ENCODE assay signal across 30 cellular contexts in genomic region chr1:189424746-189425331, GRCh38.
DNase-seq lines count a peak whose midpoint lies in the region; ATAC-seq, FAIRE-seq and TF ChIP-seq lines count a peak whose summit lies in the region.
"Had no signal": no experiment of that assay in that cellular context is flagged by ENCODE, and none has a peak within 500 bp of the region (broad histone marks: within the 10 kb centered on the region; RNA-seq: fewer than 3 reads in every experiment).

No MANE protein-coding gene starts in this region.

- intact Hi-C loops in PC-3 (cut with micrococcal nuclease) (no loop called here), dorsolateral prefrontal cortex (cut with DNase I) (no loop called here)

- H3K4me1 ChIP-seq in PC-3 (ENCODE audit: insufficient read depth, low read length) (no peaks in the 10 kb centered on the region; the same call in 1 of the 2 replicates), astrocyte (ENCODE audit: insufficient read depth, low read length) (no peaks in the 10 kb centered on the region)
- H3K4me1 ChIP-seq: A549, left ventricle myocardium inferior, Peyer's patch had no signal

- ATAC-seq in PC-3: 0 out of 2 replicates have a peak, but pooled peaks have one; percentile 15
- ATAC-seq in GM21786 (IDR thresholded peaks at IDR 0.05; ENCODE audit: unreplicated experiment): no peak
- no peak for ATAC-seq in activated CD4-positive, CD25-positive, alpha-beta regulatory T cell treated with anti-CD3 and anti-CD28 coated beads, Interleukin-2, amount 50 U/mL, for 24 hours
- ATAC-seq: A549; activated CD8-positive, alpha-beta T cell treated with anti-CD3 and anti-CD28 coated beads for 36 hours; naive thymus-derived CD4-positive, alpha-beta T cell; SK-N-SH treated with all-trans-retinoic acid at 6 μM for 48 hours had no signal

- POLR2A ChIA-PET in PC-3 (lab: Charles Lee; ENCODE audit: unreplicated experiment): no interaction called here

- no peak for TF ChIP-seq CTCF in PC-3 (conservative IDR thresholded peaks at IDR 0.05; ENCODE audit: low read depth, low read length)
- no peak for TF ChIP-seq CTCF in astrocyte (IDR thresholded peaks at IDR 0.05; ENCODE audit: insufficient read depth, low read depth, low read length)
- TF ChIP-seq CTCF in dorsolateral prefrontal cortex (IDR thresholded peaks at IDR 0.05 in 54 of 56, conservative IDR thresholded peaks at IDR 0.05 in 2 of 56; ENCODE audit: low read depth in 1 of 56, partially characterized antibody in 56 of 56): no peak
- TF ChIP-seq CTCF in progenitor cell of endocrine pancreas (IDR thresholded peaks at IDR 0.05; ENCODE audit: unreplicated experiment): no peak

- H3K27ac Mint-ChIP-seq in astrocyte (ENCODE audit: unreplicated experiment): no peak overlapping the region
- no peak overlapping the region for H3K27ac Mint-ChIP-seq in progenitor cell of endocrine pancreas
- H3K27ac Mint-ChIP-seq: activated CD8-positive, alpha-beta T cell treated with anti-CD3 and anti-CD28 coated beads for 36 hours; activated naive CD8-positive, alpha-beta T cell; immature natural killer cell; mesothelial cell of epicardium; naive thymus-derived CD4-positive, alpha-beta T cell; T-helper 2 cell treated with Interferon-gamma antibody and Interleukin-4, amounts not matched to agents 5 μg/mL and 100 μg/mL, for 36 hours had no signal

- H4K20me1 ChIP-seq in PC-3 (ENCODE audit: low read length): no peaks in the 10 kb centered on the region
- H4K20me1 ChIP-seq in astrocyte (ENCODE audit: insufficient read depth, low read length): no peaks in the 10 kb centered on the region

- H3K9me3 ChIP-seq in PC-3 (ENCODE audit: low read length) (no peaks in the 10 kb centered on the region), astrocyte (ENCODE audit: insufficient read depth, low read depth, low read length) (no peaks in the 10 kb centered on the region)
- H3K9me3 ChIP-seq: A549, left ventricle myocardium inferior, Peyer's patch had no signal

- H3K27me3 Mint-ChIP-seq in astrocyte (ENCODE audit: low read depth, unreplicated experiment) (no peaks in the 10 kb centered on the region), progenitor cell of endocrine pancreas (no peaks in the 10 kb centered on the region)
- H3K27me3 Mint-ChIP-seq: activated CD8-positive, alpha-beta T cell treated with anti-CD3 and anti-CD28 coated beads for 36 hours; activated naive CD8-positive, alpha-beta T cell; central memory CD8-positive, alpha-beta T cell; naive thymus-derived CD4-positive, alpha-beta T cell had no signal

- H2AFZ ChIP-seq in PC-3 (ENCODE audit: low read length) (no peak overlapping the region), astrocyte (ENCODE audit: low read depth, low read length) (no peak overlapping the region)

- H3K4me3 Mint-ChIP-seq in astrocyte (ENCODE audit: unreplicated experiment) (no peak overlapping the region), progenitor cell of endocrine pancreas (ENCODE audit: low read depth) (no peak overlapping the region)
- H3K4me3 Mint-ChIP-seq: activated CD8-positive, alpha-beta T cell treated with anti-CD3 and anti-CD28 coated beads for 36 hours; activated naive CD8-positive, alpha-beta T cell; central memory CD8-positive, alpha-beta T cell; immature natural killer cell; mesothelial cell of epicardium; naive thymus-derived CD4-positive, alpha-beta T cell; T-helper 2 cell treated with Interferon-gamma antibody and Interleukin-4, amounts not matched to agents 5 μg/mL and 100 μg/mL, for 36 hours had no signal

- H3K27me3 ChIP-seq in PC-3 (ENCODE audit: low read length): no peaks in the 10 kb centered on the region
- no peaks in the 10 kb centered on the region for H3K27me3 ChIP-seq in astrocyte (ENCODE audit: insufficient read depth, low read length)
- no peaks in the 10 kb centered on the region for H3K27me3 ChIP-seq in dorsolateral prefrontal cortex
- H3K27me3 ChIP-seq: Peyer's patch had no signal

- H3F3A ChIP-seq in PC-3 (ENCODE audit: low read length, unreplicated experiment): no peaks in the 10 kb centered on the region

- H3K4me3 ChIP-seq in PC-3 (ENCODE audit: low read length): no peak overlapping the region
- no peak overlapping the region for H3K4me3 ChIP-seq in astrocyte (ENCODE audit: insufficient read depth, low read depth, low read length)
- no peak overlapping the region for H3K4me3 ChIP-seq in dorsolateral prefrontal cortex
- H3K4me3 ChIP-seq: A549, left ventricle myocardium inferior, Peyer's patch had no signal

- no peaks in the 10 kb centered on the region for H3K9me2 ChIP-seq in PC-3 (replicated peaks; ENCODE audit: low read length)

- no peak overlapping the region for H3K27ac ChIP-seq in PC-3 (ENCODE audit: low read length)
- no peak overlapping the region for H3K27ac ChIP-seq in astrocyte (ENCODE audit: low read depth, low read length)
- H3K27ac ChIP-seq in dorsolateral prefrontal cortex: no peak overlapping the region
- H3K27ac ChIP-seq: A549, left ventricle myocardium inferior, Peyer's patch had no signal

- H3K4me2 ChIP-seq in PC-3 (ENCODE audit: low read length) (no peak overlapping the region), astrocyte (ENCODE audit: low read length) (no peak overlapping the region)
- H3K4me2 ChIP-seq: A549 had no signal

- BruUV-seq in PC-3 (replicated peaks; lab: Mats Ljungman, UMichigan): no TSS peak

- H3K4me1 Mint-ChIP-seq in astrocyte (ENCODE audit: low read depth, unreplicated experiment) (no peaks in the 10 kb centered on the region), progenitor cell of endocrine pancreas (ENCODE audit: low read depth) (peaks cover 4% of the 10 kb centered on the region)
- H3K4me1 Mint-ChIP-seq: central memory CD8-positive, alpha-beta T cell; immature natural killer cell; mesothelial cell of epicardium had no signal

- no peaks in the 10 kb centered on the region for H3K36me3 Mint-ChIP-seq in astrocyte (ENCODE audit: low read depth, unreplicated experiment)
- H3K36me3 Mint-ChIP-seq in progenitor cell of endocrine pancreas (ENCODE audit: insufficient read depth): no peaks in the 10 kb centered on the region
- H3K36me3 Mint-ChIP-seq: activated naive CD8-positive, alpha-beta T cell; immature natural killer cell; mesothelial cell of epicardium; naive thymus-derived CD4-positive, alpha-beta T cell had no signal

- H3K9me3 Mint-ChIP-seq in astrocyte (ENCODE audit: unreplicated experiment) (no peaks in the 10 kb centered on the region), progenitor cell of endocrine pancreas (ENCODE audit: low read depth) (no peaks in the 10 kb centered on the region)
- H3K9me3 Mint-ChIP-seq: mesothelial cell of epicardium had no signal

- DNase-seq in COLO829 (ENCODE audit: low spot score) (peak; percentile 14), PC-3 (peak; percentile 53), astrocyte (ENCODE audit: low read depth) (peak; percentile 11), iris pigment epithelial cell (ENCODE audit: low read depth) (peak; percentile 18), dorsolateral prefrontal cortex (no peak), progenitor cell of endocrine pancreas (ENCODE audit: low spot score, unreplicated experiment) (no peak)
- DNase-seq: activated CD4-positive, CD25-positive, alpha-beta regulatory T cell treated with anti-CD3 and anti-CD28 coated beads, Interleukin-2, amount 50 U/mL, for 72 hours; activated CD8-positive, alpha-beta T cell treated with anti-CD3 and anti-CD28 coated beads for 36 hours; COR-L47; DND-41; hippocampal formation; immature natural killer cell; KG1; left ventricle myocardium inferior; naive thymus-derived CD4-positive, alpha-beta T cell; NCI-H1436 treated with DMSO at 0.1 percent for 48 hours; NCI-H524; Peyer's patch; retina; substantia nigra had no signal

- CTCF ChIA-PET in PC-3 (lab: Charles Lee): no interaction called here

- H3K79me2 ChIP-seq in PC-3 (ENCODE audit: low read length) (no peaks in the 10 kb centered on the region), astrocyte (ENCODE audit: insufficient read depth, low read length) (no peaks in the 10 kb centered on the region)

- H3K36me3 ChIP-seq in PC-3 (ENCODE audit: low read depth, low read length) (no peaks in the 10 kb centered on the region), astrocyte (ENCODE audit: insufficient read depth, low read length) (no peaks in the 10 kb centered on the region)
- H3K36me3 ChIP-seq: left ventricle myocardium inferior, Peyer's patch had no signal

- FAIRE-seq in astrocyte (lab: Jason Lieb, UNC): no peak
- FAIRE-seq: A549, frontal cortex, GM12892 had no signal

- no peak overlapping the region for H3K9ac ChIP-seq in PC-3 (ENCODE audit: low read length)
- no peak overlapping the region for H3K9ac ChIP-seq in astrocyte (ENCODE audit: low read length)

Comparison
In these comparisons a context has a peak if more than half of its experiments do, and no peak if none do; other contexts are left out.
1. DNase-seq: peak in COLO829 (single experiment), PC-3 (single experiment), astrocyte (single experiment) and iris pigment epithelial cell (single experiment); none in dorsolateral prefrontal cortex (0 of 10) and progenitor cell of endocrine pancreas (single experiment).